In the genomic region with DNA sequence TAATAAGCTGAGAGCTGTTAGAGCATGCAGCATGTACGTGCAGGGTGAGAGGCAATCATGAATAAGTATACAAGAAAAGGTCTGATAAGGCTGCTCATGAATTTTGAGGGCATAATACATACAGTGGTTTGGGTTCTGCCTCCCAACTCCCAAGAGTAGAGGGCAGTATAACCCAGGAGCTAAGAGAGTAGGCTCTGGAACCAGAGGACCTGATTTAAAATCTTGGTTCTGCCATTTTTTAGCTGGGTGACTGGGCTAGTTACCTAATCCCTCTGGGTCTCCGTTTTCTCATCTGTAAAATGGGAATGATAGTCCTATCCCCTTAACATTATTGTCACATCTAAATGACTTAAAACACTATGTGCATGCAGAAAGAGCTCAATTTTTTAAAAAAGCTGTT, we compare ENCODE assay signal across 1 cellular context.
TF ChIP-seq lines count a peak whose summit lies in the region.

No MANE protein-coding gene starts in this region.

TF ChIP-seq in endothelial cell of umbilical vein, 7 proteins besides CTCF, POLR2A, EP300 and RAD21:
- TF ChIP-seq EZH2 (IDR thresholded peaks at IDR 0.05; ENCODE audit: borderline replicate concordance, low read depth, low read length, severe bottlenecking) (no peak), MYC (IDR thresholded peaks at IDR 0.05; ENCODE audit: low read depth, low read length) (no peak), JUN (IDR thresholded peaks at IDR 0.05; ENCODE audit: borderline replicate concordance, insufficient read depth, insufficient read length, low read depth) (no peak), FOS (IDR thresholded peaks at IDR 0.05; ENCODE audit: borderline replicate concordance, insufficient read depth, low read length) (no peak), GATA2 (IDR thresholded peaks at IDR 0.05; ENCODE audit: insufficient read depth, insufficient read length, low read depth, low read length) (no peak), POLR2AphosphoS5 (IDR thresholded peaks at IDR 0.05; ENCODE audit: insufficient read depth, low read depth, low read length) (no peak)
- TF ChIP-seq, protein P1, sequence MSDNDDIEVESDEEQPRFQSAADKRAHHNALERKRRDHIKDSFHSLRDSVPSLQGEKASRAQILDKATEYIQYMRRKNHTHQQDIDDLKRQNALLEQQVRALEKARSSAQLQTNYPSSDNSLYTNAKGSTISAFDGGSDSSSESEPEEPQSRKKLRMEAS (IDR thresholded peaks at IDR 0.05; ENCODE audit: insufficient read depth, insufficient read length): no peak
TF ChIP-seq in endothelial cell of umbilical vein: peak in this region for 0.
